ENCODE assay signal across 30 cellular contexts in genomic region chr7:96770758-96771157, GRCh38.
"Had no signal": no experiment of that assay in that cellular context is flagged by ENCODE, and none has a peak within 500 bp of the region (broad histone marks: within the 10 kb centered on the region; RNA-seq: fewer than 3 reads in every experiment).

No MANE protein-coding gene starts in this region.

- H3K27ac ChIP-seq: adrenal gland, body of pancreas, esophagus muscularis mucosa, foreskin keratinocyte, gastrocnemius medialis, heart left ventricle had no signal

- H3K36me3 ChIP-seq: adrenal gland, esophagus muscularis mucosa, gastrocnemius medialis, heart left ventricle had no signal

- H3K27me3 ChIP-seq: adrenal gland, body of pancreas, esophagus muscularis mucosa, gastrocnemius medialis had no signal

- DNase-seq: activated CD4-positive, alpha-beta memory T cell treated with anti-CD3 and anti-CD28 coated beads for 36 hours; activated CD4-positive, alpha-beta T cell treated with anti-CD3 and anti-CD28 coated beads for 36 hours; activated CD4-positive, alpha-beta T cell treated with anti-CD3 and anti-CD28 coated beads, Interleukin-2, amount 10 ng/mL, durations not matched to agents 24 days and 14 days; activated CD4-positive, CD25-positive, alpha-beta regulatory T cell; activated CD4-positive, CD25-positive, alpha-beta regulatory T cell treated with anti-CD3 and anti-CD28 coated beads, Interleukin-2, amount 50 U/mL, for 72 hours; activated CD8-positive, alpha-beta memory T cell treated with anti-CD3 and anti-CD28 coated beads, Interleukin-2, amount 10 ng/mL, durations not matched to agents 7 days and 5 days; activated CD8-positive, alpha-beta memory T cell treated with anti-CD3 and anti-CD28 coated beads, Interleukin-2, amount 50 U/mL, for 4 hours; activated CD8-positive, alpha-beta T cell treated with anti-CD3 and anti-CD28 coated beads, Interleukin-2, amount 10 ng/mL, durations not matched to agents 7 days and 5 days; activated effector memory CD4-positive, alpha-beta T cell treated with anti-CD3 and anti-CD28 coated beads, Interleukin-2, amount 50 U/mL, for 16 hours; activated naive CD4-positive, alpha-beta T cell treated with anti-CD3 and anti-CD28 coated beads for 36 hours; activated naive CD8-positive, alpha-beta T cell treated with anti-CD3 and anti-CD28 coated beads for 36 hours; activated naive CD8-positive, alpha-beta T cell treated with anti-CD3 and anti-CD28 coated beads, Interleukin-2, amount 50 U/mL, for 24 hours; activated T-cell treated with anti-CD3 and anti-CD28 coated beads, Interleukin-2, amount 50 U/mL, for 1 hour; activated T-cell treated with anti-CD3 and anti-CD28 coated beads, Interleukin-2, amount 50 U/mL, for 48 hours; adrenal gland; amygdala; aorta; body of pancreas; caudate nucleus; cortex of kidney; dermis blood vessel endothelial cell; effector CD4-positive, alpha-beta T cell; effector memory CD8-positive, alpha-beta T cell; erythroblast; foreskin keratinocyte; gastrocnemius medialis; glutamatergic neuron; heart left ventricle; T1000 had no signal

- H3K4me1 ChIP-seq: adrenal gland, body of pancreas, esophagus muscularis mucosa, foreskin keratinocyte, gastrocnemius medialis had no signal

- ATAC-seq: activated CD4-positive, alpha-beta T cell treated with anti-CD3 and anti-CD28 coated beads for 36 hours; activated CD8-positive, alpha-beta memory T cell treated with anti-CD3 and anti-CD28 coated beads, Interleukin-2, amount 10 ng/mL, durations not matched to agents 7 days and 5 days; activated CD8-positive, alpha-beta T cell treated with anti-CD3 and anti-CD28 coated beads, Interleukin-2, amount 10 ng/mL, durations not matched to agents 7 days and 5 days; activated naive CD8-positive, alpha-beta T cell treated with anti-CD3 and anti-CD28 coated beads, Interleukin-2, amount 50 U/mL, for 24 hours; body of pancreas; effector memory CD8-positive, alpha-beta T cell; foreskin keratinocyte; gastrocnemius medialis; heart left ventricle had no signal

- H3K4me3 ChIP-seq: adrenal gland, body of pancreas, esophagus muscularis mucosa, gastrocnemius medialis, heart left ventricle had no signal

- H3K9me3 ChIP-seq: adrenal gland, body of pancreas, esophagus muscularis mucosa, gastrocnemius medialis, heart left ventricle had no signal
